ENCODE assay signal across 8 cellular contexts in the genomic region with DNA sequence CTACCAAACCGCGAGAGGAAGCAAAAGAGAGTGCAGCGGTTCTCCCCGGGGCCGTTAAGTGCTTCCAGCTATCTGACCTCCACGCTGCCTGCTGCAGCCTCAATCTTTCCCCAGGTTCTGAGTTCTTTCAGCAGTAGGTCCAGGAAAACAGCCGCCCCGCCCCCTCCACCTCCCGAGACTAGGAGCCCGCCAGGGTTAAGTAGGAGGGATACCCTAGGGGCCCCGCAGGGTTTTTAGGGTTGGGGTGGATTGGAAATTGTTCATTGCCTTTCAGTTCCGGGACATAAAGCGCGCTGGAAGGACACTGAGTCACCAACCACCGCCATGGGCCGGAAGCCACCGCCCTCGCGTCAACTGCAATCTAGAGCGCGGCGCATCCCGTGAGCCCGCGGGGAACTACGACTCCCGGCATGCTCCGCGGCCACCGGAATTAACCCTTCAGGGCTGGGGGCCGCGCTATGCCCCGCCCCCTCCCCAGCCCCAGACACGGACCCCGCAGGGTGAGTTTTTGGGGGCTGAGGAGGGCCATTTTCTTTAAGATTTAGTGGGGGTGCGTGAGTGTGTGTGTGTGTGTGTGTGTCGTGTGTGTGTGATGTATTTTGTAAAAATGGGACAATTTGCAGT. TPM values are rescaled to one million over a fixed set of nuclear protein-coding genes. Genes with fewer than 3 reads are reported as not detected.
DNase-seq lines count a peak whose midpoint lies in the region; ATAC-seq and TF ChIP-seq lines count a peak whose summit lies in the region.

A gene (plus strand): TSS at position 456 of the 624 bp plus-strand sequence. CDS start 1,332 bp downstream, outside the sequence.

- DNase-seq in Ammon's horn (ENCODE audit: low spot score) (peak; percentile 94), NCI-H510A (lab: John Stamatoyannopoulos, UW) (peak; percentile 77), cerebellum (ENCODE audit: low spot score) (peak; percentile 92), kidney glomerular epithelial cell (lab: John Stamatoyannopoulos, UW) (peak; percentile 89)
- peak; percentile 90 for DNase-seq in activated CD4-positive, alpha-beta T cell treated with anti-CD3 and anti-CD28 coated beads for 1 hour
- DNase-seq in stimulated activated CD4-positive, alpha-beta T cell treated with anti-CD3 and anti-CD28 coated beads, Interleukin-15, amount 100 ng/mL, for 48 hours (ENCODE audit: low read depth in 2 of 2), result peak; percentile 92 to 94

- TF ChIP-seq POLR2A in GM19193 (IDR thresholded peaks at IDR 0.05; ENCODE audit: extremely low read depth, insufficient read depth, insufficient read length), result peak; percentile 87

- ATAC-seq in HG03432 (IDR thresholded peaks at IDR 0.05; ENCODE audit: unreplicated experiment), result peak; percentile 89

RNA-seq across cellular contexts. Expression of the gene that starts here (rescaled TPM):
- 39.5 TPM for total RNA-seq in cerebellum

Comparison
In these comparisons a context has a peak if more than half of its experiments do, and no peak if none do; other contexts are left out.
1. Peak in every context shown above with its lines: DNase-seq and ATAC-seq.